23 cellular contexts compared by ENCODE assay signal in the genomic region with DNA sequence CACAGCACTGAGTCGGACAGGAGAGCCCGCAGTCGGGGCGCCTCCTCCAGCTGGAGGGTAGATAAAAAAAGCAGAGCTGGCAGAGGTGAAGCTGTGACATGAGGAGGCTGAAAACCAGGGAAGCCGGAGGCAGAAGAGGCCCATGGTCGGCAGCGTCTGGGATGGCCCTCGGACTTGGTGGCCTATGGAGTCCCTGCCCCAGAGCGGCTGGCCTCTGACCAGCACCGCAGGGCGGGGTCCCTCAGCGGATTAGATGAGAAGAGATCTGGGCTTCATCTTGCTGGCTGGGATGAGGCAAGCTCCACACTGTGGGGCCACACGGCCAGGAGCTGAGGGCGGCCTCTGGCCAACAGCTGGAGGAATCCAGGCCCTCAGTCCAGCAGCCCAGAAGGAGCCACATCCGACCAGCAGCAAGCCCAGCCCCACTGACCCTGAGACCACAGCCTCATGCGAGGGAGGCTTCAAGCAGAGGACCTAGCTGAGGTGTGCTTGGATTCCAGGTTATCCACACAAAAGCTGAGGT.
"Had no signal": no experiment of that assay in that cellular context is flagged by ENCODE, and none has a peak within 500 bp of the region (broad histone marks: within the 10 kb centered on the region; RNA-seq: fewer than 3 reads in every experiment).

No MANE protein-coding gene starts in this region.

- H3K27me3 ChIP-seq: brain microvascular endothelial cell, gastroesophageal sphincter, spleen, upper lobe of left lung had no signal

- H3K36me3 ChIP-seq: brain microvascular endothelial cell, upper lobe of left lung had no signal

- H3K27ac Mint-ChIP-seq: activated CD4-positive, alpha-beta memory T cell treated with anti-CD3 and anti-CD28 coated beads for 36 hours; activated T-cell treated with anti-CD3 and anti-CD28 coated beads, Interleukin-2, amount 50 U/mL, for 24 hours; activated T-helper 17 cell treated with anti-CD3 and anti-CD28 coated beads, Interleukin-2, amount 50 U/mL, for 72 hours; immature natural killer cell; mesothelial cell of epicardium; stimulated activated naive CD8-positive, alpha-beta T cell treated with anti-CD3 and anti-CD28 coated beads, Interleukin-15, Interleukin-2, amounts not matched to agents 100 ng/mL and 50 ng/mL, for 24 hours had no signal

- H3K4me3 ChIP-seq: gastroesophageal sphincter, spleen, upper lobe of left lung had no signal

- H3K4me1 Mint-ChIP-seq: mesothelial cell of epicardium had no signal

- H3K9me3 Mint-ChIP-seq: activated CD4-positive, alpha-beta memory T cell treated with anti-CD3 and anti-CD28 coated beads for 36 hours; activated T-cell treated with anti-CD3 and anti-CD28 coated beads, Interleukin-2, amount 50 U/mL, for 24 hours; activated T-helper 17 cell treated with anti-CD3 and anti-CD28 coated beads, Interleukin-2, amount 50 U/mL, for 72 hours; immature natural killer cell; mesothelial cell of epicardium; neural crest cell; stimulated activated naive CD8-positive, alpha-beta T cell treated with anti-CD3 and anti-CD28 coated beads, Interleukin-15, Interleukin-2, amounts not matched to agents 100 ng/mL and 50 ng/mL, for 24 hours had no signal

- H3K4me3 Mint-ChIP-seq: activated CD4-positive, alpha-beta memory T cell treated with anti-CD3 and anti-CD28 coated beads for 36 hours; activated T-cell treated with anti-CD3 and anti-CD28 coated beads, Interleukin-2, amount 50 U/mL, for 24 hours; activated T-helper 17 cell treated with anti-CD3 and anti-CD28 coated beads, Interleukin-2, amount 50 U/mL, for 72 hours; immature natural killer cell; mesothelial cell of epicardium; neural crest cell; stimulated activated naive CD8-positive, alpha-beta T cell treated with anti-CD3 and anti-CD28 coated beads, Interleukin-15, Interleukin-2, amounts not matched to agents 100 ng/mL and 50 ng/mL, for 24 hours had no signal

- H3K27me3 Mint-ChIP-seq: activated CD4-positive, alpha-beta memory T cell treated with anti-CD3 and anti-CD28 coated beads for 36 hours; activated T-cell treated with anti-CD3 and anti-CD28 coated beads, Interleukin-2, amount 50 U/mL, for 24 hours; activated T-helper 17 cell treated with anti-CD3 and anti-CD28 coated beads, Interleukin-2, amount 50 U/mL, for 72 hours; naive B cell; stimulated activated naive CD8-positive, alpha-beta T cell treated with anti-CD3 and anti-CD28 coated beads, Interleukin-15, Interleukin-2, amounts not matched to agents 100 ng/mL and 50 ng/mL, for 24 hours had no signal

- ATAC-seq: activated T-helper 17 cell treated with anti-CD3 and anti-CD28 coated beads, Interleukin-2, amount 50 U/mL, for 72 hours; gastroesophageal sphincter; left colon; right cardiac atrium had no signal

- DNase-seq: activated CD4-positive, alpha-beta memory T cell treated with anti-CD3 and anti-CD28 coated beads for 36 hours; activated CD4-positive, alpha-beta T cell treated with anti-CD3 and anti-CD28 coated beads for 48 hours; activated CD8-positive, alpha-beta memory T cell treated with anti-CD3 and anti-CD28 coated beads, Interleukin-2, amount 50 U/mL, for 4 hours; activated gamma-delta T cell treated with Interleukin-2 at 50 U/mL for 16 hours; activated naive CD4-positive, alpha-beta T cell treated with anti-CD3 and anti-CD28 coated beads, Interleukin-2, amount 50 U/mL, for 16 hours; activated T-cell treated with anti-CD3 and anti-CD28 coated beads, Interleukin-2, amount 50 U/mL, for 24 hours; amniotic stem cell; brain microvascular endothelial cell; immature natural killer cell; kidney; left colon; naive B cell; occipital lobe; right cardiac atrium; spleen; substantia nigra; T-helper 9 cell; upper lobe of left lung had no signal
